23 cellular contexts compared by ENCODE assay signal in genomic region chr14:74705607-74706006, GRCh38.
"Had no signal": no experiment of that assay in that cellular context is flagged by ENCODE, and none has a peak within 500 bp of the region (broad histone marks: within the 10 kb centered on the region; RNA-seq: fewer than 3 reads in every experiment).

No MANE protein-coding gene starts in this region.

- DNase-seq: activated CD4-positive, alpha-beta T cell treated with anti-CD3 and anti-CD28 coated beads, Interleukin-2, amount 10 ng/mL, durations not matched to agents 7 days and 5 days; activated CD8-positive, alpha-beta memory T cell treated with anti-CD3 and anti-CD28 coated beads, Interleukin-2, amount 50 U/mL, for 4 hours; activated naive CD4-positive, alpha-beta T cell treated with anti-CD3 and anti-CD28 coated beads, Interleukin-2, amount 10 ng/mL, durations not matched to agents 7 days and 5 days; activated naive CD8-positive, alpha-beta T cell treated with anti-CD3 and anti-CD28 coated beads, Interleukin-2, amount 50 U/mL, for 24 hours; activated T-cell treated with anti-CD3 and anti-CD28 coated beads, Interleukin-2, amount 50 U/mL, for 4 hours; cerebellar nuclear complex; effector memory CD4-positive, alpha-beta T cell; foreskin keratinocyte; hypothalamus; islet precursor cell; left colon; lower lobe of right lung; naive thymus-derived CD8-positive, alpha-beta T cell; stimulated activated CD4-positive, alpha-beta T cell treated with anti-CD3 and anti-CD28 coated beads, Interleukin-12 subunit alpha, Interleukin-12 subunit beta, amount 100 ng/mL, for 4 hours; stimulated activated CD4-positive, alpha-beta T cell treated with anti-CD3 and anti-CD28 coated beads, Interleukin-1b, Interleukin-23, amount 100 ng/mL, for 48 hours; stimulated activated CD8-positive, alpha-beta memory T cell treated with anti-CD3 and anti-CD28 coated beads, Interleukin-4, amount 100 ng/mL, for 48 hours; stimulated activated naive CD4-positive, alpha-beta T cell; T-helper 1 cell; T-helper 9 cell; upper lobe of right lung had no signal

- ATAC-seq: activated CD4-positive, CD25-positive, alpha-beta regulatory T cell treated with anti-CD3 and anti-CD28 coated beads, Interleukin-2, amount 50 U/mL, for 24 hours; activated naive CD8-positive, alpha-beta T cell treated with anti-CD3 and anti-CD28 coated beads, Interleukin-2, amount 50 U/mL, for 24 hours; activated T-cell treated with anti-CD3 and anti-CD28 coated beads, Interleukin-2, amount 50 U/mL, for 4 hours; foreskin keratinocyte; left colon; lower lobe of right lung; naive thymus-derived CD8-positive, alpha-beta T cell; upper lobe of right lung had no signal

- H3K27ac ChIP-seq: foreskin keratinocyte, lower lobe of right lung, parathyroid adenoma, upper lobe of right lung had no signal

- H3K27me3 Mint-ChIP-seq: activated CD4-positive, alpha-beta T cell treated with anti-CD3 and anti-CD28 coated beads, Interleukin-2, amount 10 ng/mL, durations not matched to agents 7 days and 5 days; activated naive CD4-positive, alpha-beta T cell treated with anti-CD3 and anti-CD28 coated beads, Interleukin-2, amount 10 ng/mL, durations not matched to agents 7 days and 5 days; activated naive CD8-positive, alpha-beta T cell treated with anti-CD3 and anti-CD28 coated beads, Interleukin-2, amount 50 U/mL, for 24 hours; dendritic cell treated with granulocyte-macrophage colony-stimulating factor and Interleukin-4, amounts not matched to agents 40 ng/mL and 50 ng/mL, for 4 days; naive thymus-derived CD8-positive, alpha-beta T cell had no signal

- H3K4me3 ChIP-seq: lower lobe of right lung, upper lobe of right lung had no signal

- H3K4me3 Mint-ChIP-seq: activated CD4-positive, alpha-beta T cell treated with anti-CD3 and anti-CD28 coated beads, Interleukin-2, amount 10 ng/mL, durations not matched to agents 7 days and 5 days; activated naive CD4-positive, alpha-beta T cell treated with anti-CD3 and anti-CD28 coated beads, Interleukin-2, amount 10 ng/mL, durations not matched to agents 7 days and 5 days; activated naive CD8-positive, alpha-beta T cell treated with anti-CD3 and anti-CD28 coated beads, Interleukin-2, amount 50 U/mL, for 24 hours; activated T-cell treated with anti-CD3 and anti-CD28 coated beads, Interleukin-2, amount 50 U/mL, for 4 hours; dendritic cell treated with granulocyte-macrophage colony-stimulating factor and Interleukin-4, amounts not matched to agents 40 ng/mL and 50 ng/mL, for 4 days; naive thymus-derived CD8-positive, alpha-beta T cell had no signal

- H3K27ac Mint-ChIP-seq: activated CD4-positive, alpha-beta T cell treated with anti-CD3 and anti-CD28 coated beads, Interleukin-2, amount 10 ng/mL, durations not matched to agents 7 days and 5 days; activated naive CD4-positive, alpha-beta T cell treated with anti-CD3 and anti-CD28 coated beads, Interleukin-2, amount 10 ng/mL, durations not matched to agents 7 days and 5 days; activated naive CD8-positive, alpha-beta T cell treated with anti-CD3 and anti-CD28 coated beads, Interleukin-2, amount 50 U/mL, for 24 hours; dendritic cell treated with granulocyte-macrophage colony-stimulating factor and Interleukin-4, amounts not matched to agents 40 ng/mL and 50 ng/mL, for 4 days had no signal
